In the genomic region with DNA sequence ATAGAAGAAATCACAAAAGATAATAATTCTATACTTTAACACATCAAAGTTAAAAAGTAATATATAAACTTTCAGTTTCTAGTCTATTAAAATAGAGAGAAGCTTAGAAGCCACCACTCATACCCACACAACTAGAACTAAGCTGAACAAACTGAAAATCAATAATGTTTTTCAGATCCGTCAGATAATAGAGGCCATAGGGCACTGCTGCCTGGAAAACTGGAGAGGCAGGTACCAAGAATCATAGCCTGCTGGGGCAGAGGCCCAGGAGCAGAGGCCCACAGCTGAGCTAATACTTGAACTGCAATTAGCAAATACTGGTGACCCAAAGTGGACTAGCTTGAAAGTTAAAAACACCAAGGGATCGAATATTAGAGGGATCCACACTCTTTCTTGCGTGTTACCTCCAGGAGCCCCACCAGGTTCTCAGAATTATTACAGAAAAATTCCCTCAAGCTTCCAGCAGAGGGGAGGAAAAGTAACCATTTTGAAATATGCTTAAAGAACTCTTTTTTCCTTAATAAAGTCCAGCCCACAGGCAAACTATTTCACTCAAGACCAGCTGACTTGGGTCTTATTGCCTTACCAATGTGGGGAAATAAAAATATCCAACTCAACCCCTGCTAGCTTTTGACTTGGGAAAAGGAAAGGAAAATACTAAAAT, we compare ENCODE assay signal across 1 cellular context.
A peak's percentile ranks its signal among the peaks of the same experiment; 100 is the strongest.
TF ChIP-seq lines count a peak whose summit lies in the region.

No MANE protein-coding gene starts in this region.

TF ChIP-seq in IMR-90, 13 proteins besides CTCF, POLR2A, EP300 and RAD21:
- TF ChIP-seq RFX5 (IDR thresholded peaks at IDR 0.05; ENCODE audit: low read depth, low read length): no peak
- 0 out of 2 replicates have a peak, but pooled peaks have one; percentile 16 for TF ChIP-seq SMC3 (IDR thresholded peaks at IDR 0.05; ENCODE audit: low read depth, low read length)
- TF ChIP-seq FOS (IDR thresholded peaks at IDR 0.05; ENCODE audit: low read depth, low read length): no peak
- TF ChIP-seq, protein P1, sequence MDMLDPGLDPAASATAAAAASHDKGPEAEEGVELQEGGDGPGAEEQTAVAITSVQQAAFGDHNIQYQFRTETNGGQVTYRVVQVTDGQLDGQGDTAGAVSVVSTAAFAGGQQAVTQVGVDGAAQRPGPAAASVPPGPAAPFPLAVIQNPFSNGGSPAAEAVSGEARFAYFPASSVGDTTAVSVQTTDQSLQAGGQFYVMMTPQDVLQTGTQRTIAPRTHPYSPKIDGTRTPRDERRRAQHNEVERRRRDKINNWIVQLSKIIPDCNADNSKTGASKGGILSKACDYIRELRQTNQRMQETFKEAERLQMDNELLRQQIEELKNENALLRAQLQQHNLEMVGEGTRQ (IDR thresholded peaks at IDR 0.05; ENCODE audit: low read depth, low read length): no peak
